Comparison of ENCODE assay signal across 2 cellular contexts in genomic region chr3:129628169-129628522, GRCh38.
TF ChIP-seq lines count a peak whose summit lies in the region.

No MANE protein-coding gene starts in this region.

TF ChIP-seq in HCT116, 20 proteins besides CTCF, POLR2A, EP300 and RAD21 (continued from another document):
- TF ChIP-seq ZBTB33 (IDR thresholded peaks at IDR 0.05; ENCODE audit: extremely low read depth, insufficient replicate concordance, low read length): no peak
- no peak for TF ChIP-seq SRF (IDR thresholded peaks at IDR 0.05; ENCODE audit: low read depth)

TF ChIP-seq in HEK293T, 16 proteins besides CTCF, POLR2A, EP300 and RAD21 (continued from another document):
- TF ChIP-seq LEF1 (IDR thresholded peaks at IDR 0.05; ENCODE audit: borderline replicate concordance): no peak
